9 cellular contexts compared by ENCODE assay signal in the genomic region with DNA sequence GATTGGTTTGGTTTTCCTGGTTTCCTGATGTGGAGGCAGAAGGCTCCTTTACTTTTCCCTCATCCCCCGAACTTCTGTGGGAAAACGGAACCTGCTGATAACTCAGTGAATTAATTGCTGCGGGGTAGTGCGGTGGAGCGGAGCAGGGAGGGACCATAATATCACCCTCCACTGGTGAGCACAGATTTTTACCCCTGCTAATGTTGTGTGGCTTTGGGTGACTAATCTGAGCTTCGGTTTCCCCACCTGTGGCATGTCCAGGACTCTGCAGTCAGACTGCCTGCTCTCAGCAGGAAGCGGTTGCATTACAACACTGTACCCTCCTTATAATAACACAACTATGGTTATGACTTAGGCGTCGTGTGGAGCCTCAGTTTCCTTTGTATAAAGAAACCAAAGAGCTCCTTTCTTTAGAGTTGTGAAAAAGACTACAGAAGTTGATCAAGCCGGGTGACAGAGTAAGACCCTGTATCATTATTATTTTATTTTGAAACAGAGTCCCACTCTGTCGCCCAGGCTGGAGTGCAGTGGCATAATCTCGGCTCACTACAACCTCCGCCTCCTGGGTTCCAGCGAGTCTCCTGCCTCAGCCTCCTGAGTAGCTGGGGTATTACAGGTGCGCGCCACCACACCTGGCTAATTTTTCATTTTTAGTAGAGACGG. TPM values are rescaled to one million over a fixed set of nuclear protein-coding genes. Genes with fewer than 3 reads are reported as not detected.
DNase-seq lines count a peak whose midpoint lies in the region; ATAC-seq, FAIRE-seq and TF ChIP-seq lines count a peak whose summit lies in the region.
"Had no signal": no experiment of that assay in that cellular context is flagged by ENCODE, and none has a peak within 500 bp of the region (broad histone marks: within the 10 kb centered on the region; RNA-seq: fewer than 3 reads in every experiment).

No MANE protein-coding gene starts in this region.

- no peak overlapping the region for H3K27ac ChIP-seq in MM.1S (ENCODE audit: low read length)
- H3K27ac ChIP-seq in right cardiac atrium (ENCODE audit: low read length): peak overlapping the region; percentile 19

- H3K9me3 Mint-ChIP-seq in activated CD8-positive, alpha-beta T cell treated with anti-CD3 and anti-CD28 coated beads, Interleukin-2, amount 10 ng/mL, durations not matched to agents 7 days and 5 days (ENCODE audit: insufficient read depth): no peaks in the 10 kb centered on the region
- no peaks in the 10 kb centered on the region for H3K9me3 Mint-ChIP-seq in stimulated activated naive CD8-positive, alpha-beta T cell treated with anti-CD3 and anti-CD28 coated beads, Interleukin-15, amount 100 ng/mL, for 72 hours

- H3F3A ChIP-seq in MM.1S (ENCODE audit: insufficient read depth, low read length): 0 out of 2 replicates have a peak, but pooled peaks cover 2% of the 10 kb centered on the region

- H3K79me2 ChIP-seq in MM.1S (ENCODE audit: low read length): no peaks in the 10 kb centered on the region

- H3K9me2 ChIP-seq in MM.1S (replicated peaks; ENCODE audit: insufficient read depth, low read length): no peaks in the 10 kb centered on the region

- peaks cover 41% of the 10 kb centered on the region for H3K27me3 Mint-ChIP-seq in activated CD8-positive, alpha-beta T cell treated with anti-CD3 and anti-CD28 coated beads, Interleukin-2, amount 10 ng/mL, durations not matched to agents 7 days and 5 days (ENCODE audit: low read depth)
- H3K27me3 Mint-ChIP-seq in stimulated activated naive CD8-positive, alpha-beta T cell treated with anti-CD3 and anti-CD28 coated beads, Interleukin-15, amount 100 ng/mL, for 72 hours: peaks cover 68% of the 10 kb centered on the region

- POLR2A ChIA-PET in activated CD8-positive, alpha-beta T cell treated with anti-CD3 and anti-CD28 coated beads, Interleukin-2, amount 10 ng/mL, durations not matched to agents 7 days and 5 days (lab: Charles Lee): interaction anchor here (0.8 to 1.4 kb wide), 4 partner anchors 25 to 56 kb away, joined by 3 to 4 read pairs (median 4); a partner anchor contains a TSS

- H3K4me1 Mint-ChIP-seq in activated CD8-positive, alpha-beta T cell treated with anti-CD3 and anti-CD28 coated beads, Interleukin-2, amount 10 ng/mL, durations not matched to agents 7 days and 5 days (ENCODE audit: low read depth): peaks cover 33% of the 10 kb centered on the region
- H3K4me1 Mint-ChIP-seq in stimulated activated naive CD8-positive, alpha-beta T cell treated with anti-CD3 and anti-CD28 coated beads, Interleukin-15, amount 100 ng/mL, for 72 hours: peaks cover 38% of the 10 kb centered on the region

- H3K9ac ChIP-seq in MM.1S (ENCODE audit: low read length): no peak overlapping the region

- no peaks in the 10 kb centered on the region; the same call in 1 of the 2 replicates for H3K4me1 ChIP-seq in MM.1S (ENCODE audit: low read length)
- H3K4me1 ChIP-seq in right cardiac atrium (ENCODE audit: control insufficient read depth, insufficient read depth, low read length): no peaks in the 10 kb centered on the region

- no peaks in the 10 kb centered on the region for H3K9me3 ChIP-seq in MM.1S (replicated peaks; ENCODE audit: insufficient read depth, low read length)
- H3K9me3 ChIP-seq in right cardiac atrium (ENCODE audit: control insufficient read depth, low read length): no peaks in the 10 kb centered on the region
- H3K9me3 ChIP-seq: thoracic aorta had no signal

- no peak for TF ChIP-seq POLR2A in erythroblast (IDR thresholded peaks at IDR 0.05; ENCODE audit: low read length)

- CTCF ChIA-PET in activated CD8-positive, alpha-beta T cell treated with anti-CD3 and anti-CD28 coated beads, Interleukin-2, amount 10 ng/mL, durations not matched to agents 7 days and 5 days (lab: Charles Lee): interaction anchor here (0.8 to 19.4 kb wide), 6 partner anchors 10 to 120 kb away, joined by 3 to 901 read pairs (median 6); no protein-coding TSS in a partner anchor

- intact Hi-C loops in right cardiac atrium (cut with DNase I): no loop called here

- no peaks in the 10 kb centered on the region for H3K36me3 ChIP-seq in MM.1S (replicated peaks; ENCODE audit: insufficient read depth, low read length)
- H3K36me3 ChIP-seq: thoracic aorta had no signal

- H3K4me2 ChIP-seq in MM.1S (ENCODE audit: low read depth, low read length): peak overlapping the region; percentile 7; the same call in 1 of the 2 replicates

- no peaks in the 10 kb centered on the region for H3K36me3 Mint-ChIP-seq in activated CD8-positive, alpha-beta T cell treated with anti-CD3 and anti-CD28 coated beads, Interleukin-2, amount 10 ng/mL, durations not matched to agents 7 days and 5 days (ENCODE audit: low read depth)

- TF ChIP-seq CTCF in MM.1S (IDR thresholded peaks at IDR 0.05; ENCODE audit: low read length) (no peak), D721Med (IDR thresholded peaks at IDR 0.05; ENCODE audit: insufficient read depth, missing control alignments) (no peak)

- no peaks in the 10 kb centered on the region for H4K20me1 ChIP-seq in MM.1S (ENCODE audit: insufficient read depth, low read length)

- H3K4me3 Mint-ChIP-seq in activated CD8-positive, alpha-beta T cell treated with anti-CD3 and anti-CD28 coated beads, Interleukin-2, amount 10 ng/mL, durations not matched to agents 7 days and 5 days: no peak overlapping the region
- peak overlapping the region; percentile 28 to 50 for H3K4me3 Mint-ChIP-seq in stimulated activated naive CD8-positive, alpha-beta T cell treated with anti-CD3 and anti-CD28 coated beads, Interleukin-15, amount 100 ng/mL, for 72 hours

- WGBS in right cardiac atrium: 72% methylated on average over 17 of the region's 17 CpGs

- no peak overlapping the region for H3K27ac Mint-ChIP-seq in activated CD8-positive, alpha-beta T cell treated with anti-CD3 and anti-CD28 coated beads, Interleukin-2, amount 10 ng/mL, durations not matched to agents 7 days and 5 days
- no peak overlapping the region for H3K27ac Mint-ChIP-seq in stimulated activated naive CD8-positive, alpha-beta T cell treated with anti-CD3 and anti-CD28 coated beads, Interleukin-15, amount 100 ng/mL, for 72 hours

- ATAC-seq in GM21526 (IDR thresholded peaks at IDR 0.05; ENCODE audit: low FRiP score, unreplicated experiment) (peak; percentile 70), right cardiac atrium (no peak)
- peak; percentile 8 for ATAC-seq in activated CD8-positive, alpha-beta T cell treated with anti-CD3 and anti-CD28 coated beads, Interleukin-2, amount 10 ng/mL, durations not matched to agents 7 days and 5 days
- peak; percentile 93 for ATAC-seq in stimulated activated naive CD8-positive, alpha-beta T cell treated with anti-CD3 and anti-CD28 coated beads, Interleukin-15, amount 100 ng/mL, for 72 hours

- peaks cover 12% of the 10 kb centered on the region for H3K27me3 ChIP-seq in MM.1S (replicated peaks; ENCODE audit: insufficient read depth, low read length)
- no peaks in the 10 kb centered on the region for H3K27me3 ChIP-seq in right cardiac atrium (ENCODE audit: control insufficient read depth, insufficient read depth)

- DNase-seq in EH (ENCODE audit: low read depth) (peak; percentile 84), MM.1S (peak; percentile 47), right cardiac atrium (peak in 1 of 3 donors; percentile 51), erythroblast (lab: John Stamatoyannopoulos, UW) (no peak), D721Med (ENCODE audit: insufficient read length, low spot score) (no peak)
- peak; percentile 66 for DNase-seq in activated CD8-positive, alpha-beta T cell treated with anti-CD3 and anti-CD28 coated beads, Interleukin-2, amount 10 ng/mL, durations not matched to agents 7 days and 5 days
- DNase-seq in stimulated activated naive CD8-positive, alpha-beta T cell treated with anti-CD3 and anti-CD28 coated beads, Interleukin-15, amount 100 ng/mL, for 72 hours: peak; percentile 33 to 80

- no peak for FAIRE-seq in D721Med (lab: Jason Lieb, UNC)

- H2AFZ ChIP-seq in MM.1S (ENCODE audit: low read length): no peak overlapping the region

- H3K4me3 ChIP-seq in MM.1S (ENCODE audit: low read length) (no peak overlapping the region), right cardiac atrium (ENCODE audit: low read length) (no peak overlapping the region)

RNA-seq across cellular contexts. Expression of a gene that starts 2.2 kb away (rescaled TPM):
- total RNA-seq in activated CD8-positive, alpha-beta T cell treated with anti-CD3 and anti-CD28 coated beads, Interleukin-2, amount 10 ng/mL, durations not matched to agents 7 days and 5 days: under 1 TPM; 0.42 to 0.50 TPM
- 100 to 1,000 TPM; 122 to 188 (median 134) TPM for total RNA-seq in right cardiac atrium
- polyA plus RNA-seq in right cardiac atrium: 273 TPM

RNA-seq across cellular contexts. Expression of a gene that starts 34.8 kb away (rescaled TPM):
- total RNA-seq in activated CD8-positive, alpha-beta T cell treated with anti-CD3 and anti-CD28 coated beads, Interleukin-2, amount 10 ng/mL, durations not matched to agents 7 days and 5 days: not detected
- 10 to 100 TPM in 1 of 4 donors, 1 to 10 TPM in 3; 3.1 to 13.2 (median 9.0) TPM for total RNA-seq in right cardiac atrium
- 29.5 TPM for polyA plus RNA-seq in right cardiac atrium

Comparison
In these comparisons a context has a peak if more than half of its experiments do, and no peak if none do; other contexts are left out.
1. DNase-seq: peak in EH (single experiment), MM.1S (single experiment), activated CD8-positive, alpha-beta T cell treated with anti-CD3 and anti-CD28 coated beads, Interleukin-2, amount 10 ng/mL, durations not matched to agents 7 days and 5 days (single experiment) and stimulated activated naive CD8-positive, alpha-beta T cell treated with anti-CD3 and anti-CD28 coated beads, Interleukin-15, amount 100 ng/mL, for 72 hours (2 of 2); none in erythroblast (0 of 2) and D721Med (single experiment).
2. ATAC-seq: peak in GM21526 (single experiment), activated CD8-positive, alpha-beta T cell treated with anti-CD3 and anti-CD28 coated beads, Interleukin-2, amount 10 ng/mL, durations not matched to agents 7 days and 5 days (single experiment) and stimulated activated naive CD8-positive, alpha-beta T cell treated with anti-CD3 and anti-CD28 coated beads, Interleukin-15, amount 100 ng/mL, for 72 hours (single experiment); none in right cardiac atrium (0 of 2).
3. RNA of a gene that starts 2.2 kb away (total RNA-seq): 122 to 188 TPM in right cardiac atrium; 0.42 to 0.50 TPM in activated CD8-positive, alpha-beta T cell treated with anti-CD3 and anti-CD28 coated beads, Interleukin-2, amount 10 ng/mL, durations not matched to agents 7 days and 5 days; every median in the first group is over 10 times any median in the second.
4. RNA of a gene that starts 34.8 kb away (total RNA-seq): 3.1 to 13.2 TPM in right cardiac atrium; not detected in activated CD8-positive, alpha-beta T cell treated with anti-CD3 and anti-CD28 coated beads, Interleukin-2, amount 10 ng/mL, durations not matched to agents 7 days and 5 days; every median in the first group is over 4 times any median in the second.